ENCODE assay signal across 11 cellular contexts in genomic region chr6:111987295-111987694, GRCh38.
DNase-seq lines count a peak whose midpoint lies in the region; TF ChIP-seq lines count a peak whose summit lies in the region.
"Had no signal": no experiment of that assay in that cellular context is flagged by ENCODE, and none has a peak within 500 bp of the region (broad histone marks: within the 10 kb centered on the region; RNA-seq: fewer than 3 reads in every experiment).

No MANE protein-coding gene starts in this region.

- H3K4me3 Mint-ChIP-seq in brain: no peak overlapping the region
- no peak overlapping the region for H3K4me3 Mint-ChIP-seq in mesothelial cell of epicardium
- H3K4me3 Mint-ChIP-seq in activated T-helper 2 cell treated with anti-CD3 and anti-CD28 coated beads, Interferon-gamma antibody, Interleukin-2, Interleukin-4, amounts not matched to agents 10 μg/mL and 5 μg/mL and 100 μg/mL, durations not matched to agents 14 hours and 24 hours and 36 hours (ENCODE audit: low read depth): no peak overlapping the region
- H3K4me3 Mint-ChIP-seq: activated T-cell treated with anti-CD3 and anti-CD28 coated beads, Interleukin-2, amount 50 U/mL, for 72 hours had no signal

- TF ChIP-seq CTCF in brain (conservative IDR thresholded peaks at IDR 0.05) (no peak), mesothelial cell of epicardium (IDR thresholded peaks at IDR 0.05; ENCODE audit: unreplicated experiment) (no peak)

- H3K4me1 Mint-ChIP-seq in brain (peaks cover 54% of the 10 kb centered on the region), mesothelial cell of epicardium (peaks cover 48% of the 10 kb centered on the region)
- H3K4me1 Mint-ChIP-seq in activated T-helper 2 cell treated with anti-CD3 and anti-CD28 coated beads, Interferon-gamma antibody, Interleukin-2, Interleukin-4, amounts not matched to agents 10 μg/mL and 5 μg/mL and 100 μg/mL, durations not matched to agents 14 hours and 24 hours and 36 hours (ENCODE audit: low read depth): peaks cover 55% of the 10 kb centered on the region

- intact Hi-C loops in activated T-helper 2 cell treated with anti-CD3 and anti-CD28 coated beads, Interferon-gamma antibody, Interleukin-2, Interleukin-4, amounts not matched to agents 10 μg/mL and 5 μg/mL and 100 μg/mL, durations not matched to agents 14 hours and 24 hours and 36 hours (cut with micrococcal nuclease): no loop called here

- DNase-seq in EH (ENCODE audit: low read depth) (peak; percentile 58), LHCN-M2 (ENCODE audit: low read depth) (peak; percentile 33), mesothelial cell of epicardium (ENCODE audit: low spot score in 2 of 2, unreplicated experiment in 2 of 2) (no peak), dedifferentiated amniotic fluid mesenchymal stem cell (ENCODE audit: extremely low spot score) (no peak)
- DNase-seq in activated T-helper 2 cell treated with anti-CD3 and anti-CD28 coated beads, Interferon-gamma antibody, Interleukin-2, Interleukin-4, amounts not matched to agents 10 μg/mL and 5 μg/mL and 100 μg/mL, durations not matched to agents 14 hours and 24 hours and 36 hours (ENCODE audit: low spot score): no peak
- DNase-seq in central memory CD4-positive, alpha-beta T cell: no peak
- DNase-seq: activated T-cell treated with anti-CD3 and anti-CD28 coated beads, Interleukin-2, amount 50 U/mL, for 72 hours; cerebellar nuclear complex; COR-L47; foreskin melanocyte had no signal

- H3K27ac Mint-ChIP-seq in brain: peak overlapping the region; percentile 4 to 83 (median 59)
- H3K27ac Mint-ChIP-seq in mesothelial cell of epicardium: peak overlapping the region; percentile 99
- H3K27ac Mint-ChIP-seq in activated T-helper 2 cell treated with anti-CD3 and anti-CD28 coated beads, Interferon-gamma antibody, Interleukin-2, Interleukin-4, amounts not matched to agents 10 μg/mL and 5 μg/mL and 100 μg/mL, durations not matched to agents 14 hours and 24 hours and 36 hours: no peak overlapping the region
- H3K27ac Mint-ChIP-seq: activated T-cell treated with anti-CD3 and anti-CD28 coated beads, Interleukin-2, amount 50 U/mL, for 72 hours had no signal

- peaks cover 0 to 3% (median 0%) of the 10 kb centered on the region in 5 experiments for H3K9me3 Mint-ChIP-seq in brain
- H3K9me3 Mint-ChIP-seq in mesothelial cell of epicardium: peaks cover 4% of the 10 kb centered on the region
- no peaks in the 10 kb centered on the region for H3K9me3 Mint-ChIP-seq in activated T-helper 2 cell treated with anti-CD3 and anti-CD28 coated beads, Interferon-gamma antibody, Interleukin-2, Interleukin-4, amounts not matched to agents 10 μg/mL and 5 μg/mL and 100 μg/mL, durations not matched to agents 14 hours and 24 hours and 36 hours

- H3K36me3 Mint-ChIP-seq in brain: no peaks in the 10 kb centered on the region
- H3K36me3 Mint-ChIP-seq in mesothelial cell of epicardium: peaks cover 2% of the 10 kb centered on the region
- H3K36me3 Mint-ChIP-seq in activated T-helper 2 cell treated with anti-CD3 and anti-CD28 coated beads, Interferon-gamma antibody, Interleukin-2, Interleukin-4, amounts not matched to agents 10 μg/mL and 5 μg/mL and 100 μg/mL, durations not matched to agents 14 hours and 24 hours and 36 hours (ENCODE audit: low read depth): no peaks in the 10 kb centered on the region

- H3K27me3 Mint-ChIP-seq in brain: no peaks in the 10 kb centered on the region
- H3K27me3 Mint-ChIP-seq in mesothelial cell of epicardium (ENCODE audit: low read depth): no peaks in the 10 kb centered on the region
- no peaks in the 10 kb centered on the region for H3K27me3 Mint-ChIP-seq in activated T-helper 2 cell treated with anti-CD3 and anti-CD28 coated beads, Interferon-gamma antibody, Interleukin-2, Interleukin-4, amounts not matched to agents 10 μg/mL and 5 μg/mL and 100 μg/mL, durations not matched to agents 14 hours and 24 hours and 36 hours (ENCODE audit: low read depth)

Comparison
In these comparisons a context has a peak if more than half of its experiments do, and no peak if none do; other contexts are left out.
1. DNase-seq: peak in EH (single experiment) and LHCN-M2 (single experiment); none in mesothelial cell of epicardium (0 of 2), activated T-helper 2 cell treated with anti-CD3 and anti-CD28 coated beads, Interferon-gamma antibody, Interleukin-2, Interleukin-4, amounts not matched to agents 10 μg/mL and 5 μg/mL and 100 μg/mL, durations not matched to agents 14 hours and 24 hours and 36 hours (single experiment), dedifferentiated amniotic fluid mesenchymal stem cell (single experiment) and central memory CD4-positive, alpha-beta T cell (single experiment).